ENCODE assay signal across 25 cellular contexts in the genomic region with DNA sequence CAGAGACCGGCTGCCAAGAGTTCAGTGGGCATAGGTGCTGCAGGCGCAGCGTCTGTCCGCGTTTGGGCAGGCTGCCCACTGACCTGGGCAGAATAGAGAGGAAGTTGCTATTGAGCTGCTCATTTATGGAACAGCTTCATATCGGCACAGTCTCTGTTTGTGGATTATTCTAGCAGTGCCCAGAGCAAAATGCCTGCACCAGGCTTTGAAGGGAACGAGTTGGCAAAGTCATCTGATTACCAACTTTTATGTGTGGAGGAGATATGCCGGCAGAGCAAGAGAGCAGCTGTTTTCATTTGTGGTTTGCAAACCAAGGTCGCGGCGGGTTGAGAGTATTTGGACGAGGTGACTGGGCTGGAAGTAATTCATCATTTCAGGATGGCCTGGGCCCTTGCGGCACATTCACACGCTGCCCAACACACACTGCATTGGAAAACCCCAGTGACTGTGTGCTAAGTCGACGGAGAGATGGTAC.
A peak's percentile ranks its signal among the peaks of the same experiment; 100 is the strongest.
DNase-seq lines count a peak whose midpoint lies in the region; ATAC-seq and TF ChIP-seq lines count a peak whose summit lies in the region.
"Had no signal": no experiment of that assay in that cellular context is flagged by ENCODE, and none has a peak within 500 bp of the region (broad histone marks: within the 10 kb centered on the region; RNA-seq: fewer than 3 reads in every experiment).

No MANE protein-coding gene starts in this region.

- DNase-seq in NCI-H1092 treated with DMSO at 0.1 percent for 48 hours (lab: John Stamatoyannopoulos, UW) (peak; percentile 0), NCI-H1092 (lab: John Stamatoyannopoulos, UW) (no peak), foreskin melanocyte (peak; percentile 17), RKO (ENCODE audit: low spot score) (no peak), heart right ventricle (no peak)
- DNase-seq in stimulated activated CD4-positive, alpha-beta T cell treated with anti-CD3 and anti-CD28 coated beads, Interleukin-1b, Interleukin-23, amount 100 ng/mL, for 48 hours: peak; percentile 13
- no peak for DNase-seq in stimulated activated CD4-positive, alpha-beta T cell treated with anti-CD3 and anti-CD28 coated beads, Interleukin-2, amount 100 ng/mL, for 48 hours
- DNase-seq: activated effector memory CD4-positive, alpha-beta T cell treated with anti-CD3 and anti-CD28 coated beads, Interleukin-2, amount 50 U/mL, for 16 hours; brain microvascular endothelial cell; CD4-positive, alpha-beta memory T cell; DMS153; effector memory CD8-positive, alpha-beta T cell; foreskin keratinocyte; GF-D8; hippocampal formation; immature natural killer cell; naive B cell; NCI-H146; NCI-H510A treated with DMSO at 0.1 percent for 48 hours; right cardiac atrium had no signal

- H3K9me3 ChIP-seq in skeletal muscle tissue (ENCODE audit: control insufficient read depth in 3 of 3, low read length in 3 of 3): no peaks in the 10 kb centered on the region
- H3K9me3 ChIP-seq in heart right ventricle: no peaks in the 10 kb centered on the region

- ATAC-seq in heart right ventricle: no peak
- ATAC-seq: effector memory CD8-positive, alpha-beta T cell; esophagus mucosa; foreskin keratinocyte; K562; right cardiac atrium had no signal

- no peak for TF ChIP-seq CTCF in heart right ventricle (IDR thresholded peaks at IDR 0.05)

- intact Hi-C loops in heart right ventricle (cut with DNase I): no loop called here

- H3K4me3 ChIP-seq in skeletal muscle tissue (ENCODE audit: low read length in 3 of 3) (no peak overlapping the region), heart right ventricle (no peak overlapping the region)
- H3K4me3 ChIP-seq: coronary artery, K562 had no signal

- H3K4me1 ChIP-seq in skeletal muscle tissue (ENCODE audit: control insufficient read depth in 3 of 3, insufficient read depth in 3 of 3, low read length in 3 of 3) (peaks cover 7 to 12% (median 8%) of the 10 kb centered on the region in 3 donors), heart right ventricle (no peaks in the 10 kb centered on the region)
- H3K4me1 ChIP-seq: foreskin keratinocyte had no signal

- H3K27ac ChIP-seq in skeletal muscle tissue (ENCODE audit: low read depth, low read length) (no peak overlapping the region), heart right ventricle (no peak overlapping the region)
- H3K27ac ChIP-seq: 22Rv1, brain microvascular endothelial cell, coronary artery, foreskin keratinocyte had no signal

- WGBS in heart right ventricle, 2 donors: 73 to 79% methylated on average over 16 of the region's 16 CpGs

- no peaks in the 10 kb centered on the region for H3K36me3 ChIP-seq in skeletal muscle tissue (ENCODE audit: control insufficient read depth in 3 of 3, insufficient read depth in 3 of 3, low read length in 3 of 3)
- H3K36me3 ChIP-seq in heart right ventricle: no peaks in the 10 kb centered on the region
- H3K36me3 ChIP-seq: brain microvascular endothelial cell had no signal

- H3K27me3 ChIP-seq in skeletal muscle tissue (ENCODE audit: control insufficient read depth in 3 of 3, insufficient read depth in 3 of 3, low read length in 3 of 3) (peaks cover 10 to 32% (median 15%) of the 10 kb centered on the region in 3 donors), heart right ventricle (peaks cover 0 to 53% (median 14%) of the 10 kb centered on the region in 7 donors)
- H3K27me3 ChIP-seq: brain microvascular endothelial cell, foreskin keratinocyte had no signal

- peak overlapping the region in 2 of 3 donors; percentile 33 for H3K9ac ChIP-seq in skeletal muscle tissue (ENCODE audit: low read depth in 1 of 3, low read length in 3 of 3)

Comparison
In these comparisons a context has a peak if more than half of its experiments do, and no peak if none do; other contexts are left out.
1. DNase-seq: peak in NCI-H1092 treated with DMSO at 0.1 percent for 48 hours (single experiment), stimulated activated CD4-positive, alpha-beta T cell treated with anti-CD3 and anti-CD28 coated beads, Interleukin-1b, Interleukin-23, amount 100 ng/mL, for 48 hours (single experiment) and foreskin melanocyte (single experiment); none in NCI-H1092 (single experiment), stimulated activated CD4-positive, alpha-beta T cell treated with anti-CD3 and anti-CD28 coated beads, Interleukin-2, amount 100 ng/mL, for 48 hours (0 of 2), RKO (single experiment) and heart right ventricle (0 of 2).